Comparison of ENCODE assay signal across 8 cellular contexts in genomic region chr13:94617389-94618000, GRCh38. TPM values are rescaled to one million over a fixed set of nuclear protein-coding genes. Genes with fewer than 3 reads are reported as not detected.
A peak's percentile ranks its signal among the peaks of the same experiment; 100 is the strongest.
DNase-seq lines count a peak whose midpoint lies in the region; ATAC-seq, FAIRE-seq and TF ChIP-seq lines count a peak whose summit lies in the region.

No MANE protein-coding gene starts in this region.

- no peak for DNase-seq in AG09319 (ENCODE audit: extremely low read depth, low read depth)
- peak; percentile 26 to 47 for DNase-seq in SHP77 (lab: John Stamatoyannopoulos, UW)
- DNase-seq in esophagus muscularis mucosa (ENCODE audit: extremely low spot score) = no peak
- peak; percentile 72 for DNase-seq in pons (ENCODE audit: low spot score)
- DNase-seq in H7 = no peak
- DNase-seq in middle frontal gyrus (ENCODE audit: extremely low spot score, low spot score) = no peak

- no peaks in the 10 kb centered on the region for H3K9me3 ChIP-seq in esophagus muscularis mucosa

- WGBS in esophagus muscularis mucosa = 54% methylated on average over 4 of the region's 4 CpGs

- no peak for TF ChIP-seq POLR2A in esophagus muscularis mucosa (IDR thresholded peaks at IDR 0.05; ENCODE audit: low read depth)

- peak; percentile 96 for FAIRE-seq in G401.6 (lab: Jason Lieb, UNC)

- H3K4me3 ChIP-seq in esophagus muscularis mucosa (no peak overlapping the region), H7 (ENCODE audit: insufficient read depth, low read depth, low read length) (no peak overlapping the region)

- no peak overlapping the region for H3K27ac ChIP-seq in esophagus muscularis mucosa (replicated peaks in 1 of 4)

- peak; percentile 48 for TF ChIP-seq CTCF in AG09319 (IDR thresholded peaks at IDR 0.05; ENCODE audit: low read depth, low read length)
- TF ChIP-seq CTCF in esophagus muscularis mucosa (IDR thresholded peaks at IDR 0.05) = peak; percentile 62 to 68 (median 66)

- no peak for TF ChIP-seq EP300 in esophagus muscularis mucosa (IDR thresholded peaks at IDR 0.05)

- no peaks in the 10 kb centered on the region for H3K4me1 ChIP-seq in esophagus muscularis mucosa

- H3K27me3 ChIP-seq in esophagus muscularis mucosa = no peaks in the 10 kb centered on the region
- no peaks in the 10 kb centered on the region for H3K27me3 ChIP-seq in H7 (ENCODE audit: control insufficient read depth, insufficient read depth, low read length)

- ATAC-seq in HG03175 (IDR thresholded peaks at IDR 0.05; ENCODE audit: unreplicated experiment) = peak; percentile 35

- intact Hi-C loops in esophagus muscularis mucosa (cut with DNase I) = no loop called here

- H3K36me3 ChIP-seq in esophagus muscularis mucosa (peaks cover 4 to 35% (median 18%) of the 10 kb centered on the region in 4 donors), H7 (replicated peaks; ENCODE audit: control insufficient read depth, insufficient read depth, low read length) (no peaks in the 10 kb centered on the region; the same call in 1 of the 2 replicates)

RNA-seq across cellular contexts. Expression of gene GPR180, which starts 15.8 kb away (rescaled TPM):
- 1 to 10 TPM; 2.7 to 4.7 (median 4.4) TPM for total RNA-seq in esophagus muscularis mucosa
- 5.6 and 6.7 TPM in 2 replicates for total RNA-seq in H7 (2014; rRNA removed; shearing (Covaris generic))

RNA-seq across cellular contexts. Expression of gene TGDS, which starts 21.5 kb away (rescaled TPM):
- 1 to 10 TPM; 3.7 to 7.5 (median 6.2) TPM for total RNA-seq in esophagus muscularis mucosa
- 21.0 and 27.4 TPM in 2 replicates for total RNA-seq in H7 (2014; rRNA removed; shearing (Covaris generic))

Comparison
In these comparisons a context has a peak if more than half of its experiments do, and no peak if none do; other contexts are left out.
1. DNase-seq: peak in SHP77 (2 of 2) and pons (single experiment); none in AG09319 (single experiment), esophagus muscularis mucosa (single experiment), H7 (single experiment) and middle frontal gyrus (single experiment).